In the genomic region with DNA sequence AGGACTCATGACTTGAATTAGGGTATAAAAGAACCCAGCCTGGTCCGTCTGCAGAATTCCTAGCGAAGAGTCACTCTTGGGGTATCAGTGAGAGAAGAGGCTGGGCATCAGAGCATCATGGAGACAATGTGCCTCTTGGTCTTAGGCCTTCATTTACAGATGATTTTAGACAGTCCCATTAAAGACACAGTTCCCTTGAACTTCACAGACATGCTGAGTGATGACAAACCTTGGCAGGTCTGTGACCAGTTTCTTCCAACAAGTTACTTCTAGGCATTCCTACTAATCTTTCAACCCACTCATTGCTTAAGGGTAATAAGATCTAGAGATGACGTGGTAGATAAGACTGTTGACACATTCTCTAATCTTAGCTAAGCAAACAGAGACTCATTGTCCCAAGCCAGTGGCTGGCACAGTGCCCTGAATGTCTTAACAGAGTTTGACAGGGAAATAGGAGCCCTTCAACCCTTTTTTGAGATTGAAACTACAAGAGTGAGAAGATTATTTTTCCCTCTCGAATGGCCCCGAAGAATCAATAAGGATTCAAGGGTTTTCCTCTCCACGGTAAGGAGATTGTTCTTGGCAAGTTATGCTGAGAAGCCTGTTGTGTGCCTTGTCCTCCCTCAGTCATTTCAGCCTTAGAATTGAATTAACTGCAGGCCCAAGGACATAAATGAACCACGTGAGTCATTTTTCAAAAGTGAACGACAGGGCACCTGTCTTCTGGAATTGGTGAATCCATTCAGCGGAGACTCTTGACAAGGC, we compare ENCODE assay signal across 8 cellular contexts.
DNase-seq lines count a peak whose midpoint lies in the region; ATAC-seq, FAIRE-seq and TF ChIP-seq lines count a peak whose summit lies in the region.

No MANE protein-coding gene starts in this region.

- H3K4me1 ChIP-seq in small intestine (ENCODE audit: control insufficient read depth in 2 of 2, insufficient read depth in 1 of 2, low read depth in 1 of 2, low read length in 1 of 2): peaks cover 5% of the 10 kb centered on the region in 2 donors

- no peak overlapping the region for H3K4me3 ChIP-seq in AG04450 (ENCODE audit: low read depth, low read length)
- H3K4me3 ChIP-seq in Jurkat, Clone E6-1 (ENCODE audit: low read length): no peak overlapping the region
- no peak overlapping the region for H3K4me3 ChIP-seq in WERI-Rb-1 (ENCODE audit: low read depth, low read length)
- no peak overlapping the region for H3K4me3 ChIP-seq in small intestine (ENCODE audit: low read depth in 1 of 2, low read length in 2 of 2)

- H3K9me3 ChIP-seq in AG04450 (ENCODE audit: control insufficient read depth, insufficient read depth, low read length) (no peaks in the 10 kb centered on the region), WERI-Rb-1 (ENCODE audit: severe bottlenecking) (no peaks in the 10 kb centered on the region), small intestine (ENCODE audit: control insufficient read depth, low read depth) (no peaks in the 10 kb centered on the region)

- DNase-seq in AG04450 (ENCODE audit: low read depth, low spot score) (peak; percentile 46), WERI-Rb-1 (peak; percentile 73), left cardiac atrium (peak; percentile 90), small intestine (peak; percentile 93)
- DNase-seq in Jurkat, Clone E6-1 (ENCODE audit: low read depth, low spot score): peak; percentile 32
- DNase-seq in activated CD8-positive, alpha-beta memory T cell treated with anti-CD3 and anti-CD28 coated beads, Interleukin-2, amount 50 U/mL, for 4 hours: no peak

- ATAC-seq in left cardiac atrium (peak; percentile 79 to 84), GM21619 (IDR thresholded peaks at IDR 0.05; ENCODE audit: unreplicated experiment) (no peak), GM21528 (IDR thresholded peaks at IDR 0.05; ENCODE audit: low FRiP score, unreplicated experiment) (no peak)

- H3K27ac ChIP-seq in AG04450 (ENCODE audit: low read depth, low read length) (no peak overlapping the region), WERI-Rb-1 (peak overlapping the region; percentile 46), small intestine (ENCODE audit: low read depth in 1 of 2, low read length in 1 of 2) (peak overlapping the region; percentile 45 to 52)

- intact Hi-C loops in left cardiac atrium (cut with DNase I): loop anchor here in 1 of 2 donors (5.0 to 10.0 kb wide), 2 partner anchors 114 to 182 kb away; no protein-coding TSS in a partner anchor

- peaks cover 3% of the 10 kb centered on the region for H3K27me3 ChIP-seq in AG04450 (ENCODE audit: control insufficient read depth, insufficient read depth, low read length)
- no peaks in the 10 kb centered on the region for H3K27me3 ChIP-seq in WERI-Rb-1 (ENCODE audit: insufficient read depth, low read depth, severe bottlenecking)
- no peaks in the 10 kb centered on the region for H3K27me3 ChIP-seq in small intestine (ENCODE audit: control insufficient read depth in 2 of 2, insufficient read depth in 2 of 2, low read length in 2 of 2)

- POLR2A ChIA-PET in AG04450 (lab: Yijun Ruan, JAX): no interaction called here

- no peaks in the 10 kb centered on the region for H3K36me3 ChIP-seq in WERI-Rb-1
- H3K36me3 ChIP-seq in small intestine (ENCODE audit: control insufficient read depth in 2 of 2, insufficient read depth in 2 of 2, low read length in 2 of 2): no peaks in the 10 kb centered on the region

- no peak for TF ChIP-seq CTCF in AG04450 (IDR thresholded peaks at IDR 0.05; ENCODE audit: low read depth, low read length)
- no peak for TF ChIP-seq CTCF in WERI-Rb-1 (IDR thresholded peaks at IDR 0.05; ENCODE audit: low read depth, low read length)

- WGBS in small intestine, 3 donors: 17 to 55% (median 31%) methylated on average over 9 of the region's 9 CpGs

- FAIRE-seq in small intestine (lab: Jason Lieb, UNC): peak; percentile 47

- CTCF ChIA-PET in AG04450 (lab: Charles Lee): interaction anchor here (0.8 to 1.1 kb wide), 3 partner anchors 9 to 181 kb away, joined by 3 to 9 read pairs (median 4); no protein-coding TSS in a partner anchor

Comparison
In these comparisons a context has a peak if more than half of its experiments do, and no peak if none do; other contexts are left out.
1. ATAC-seq: peak in left cardiac atrium (2 of 2); none in GM21619 (single experiment) and GM21528 (single experiment).